Comparison of ENCODE assay signal across 19 cellular contexts in the genomic region with DNA sequence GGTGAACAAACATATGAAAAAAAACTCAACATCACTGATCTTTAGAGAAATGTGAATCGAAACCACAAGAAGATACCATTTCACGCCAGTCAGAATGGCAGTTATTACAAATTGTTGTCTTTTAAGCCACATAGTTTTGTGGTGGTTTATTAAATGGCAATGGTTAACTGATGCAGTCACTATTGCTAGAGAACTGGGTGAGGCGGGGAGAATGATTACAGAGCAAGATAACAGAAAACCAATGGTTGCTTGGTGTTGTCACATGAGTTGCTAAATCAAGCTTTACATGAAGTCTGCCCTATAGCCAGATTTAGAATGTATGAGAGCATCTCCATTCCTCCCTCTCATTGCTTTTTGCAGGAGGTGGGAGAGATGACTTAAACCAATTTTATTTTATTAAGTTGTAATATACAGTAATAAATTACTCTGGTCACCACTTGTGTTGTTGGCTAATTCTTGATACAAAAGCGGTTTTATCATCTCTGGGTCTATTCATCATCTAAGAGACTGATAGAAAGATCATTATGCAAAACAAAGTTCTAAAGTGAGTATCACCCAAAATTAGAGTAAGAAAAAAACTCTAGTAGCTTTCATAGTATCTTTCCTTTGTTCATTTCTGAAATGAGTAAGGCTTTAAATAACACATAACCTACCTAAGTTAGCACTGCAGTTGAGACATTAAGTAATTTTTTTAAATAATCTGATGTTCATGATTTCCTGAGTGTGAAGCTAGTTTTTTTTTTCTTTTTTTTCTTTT.
DNase-seq lines count a peak whose midpoint lies in the region; ATAC-seq, FAIRE-seq and TF ChIP-seq lines count a peak whose summit lies in the region.
"Had no signal": no experiment of that assay in that cellular context is flagged by ENCODE, and none has a peak within 500 bp of the region (broad histone marks: within the 10 kb centered on the region; RNA-seq: fewer than 3 reads in every experiment).

No MANE protein-coding gene starts in this region.

- DNase-seq in RCC 7860 (ENCODE audit: low spot score): peak; percentile 78
- DNase-seq in activated CD4-positive, alpha-beta T cell treated with anti-CD3 and anti-CD28 coated beads for 48 hours: no peak
- DNase-seq in GM19238 (ENCODE audit: insufficient read length, low spot score): no peak
- DNase-seq in activated gamma-delta T cell (lab: John Stamatoyannopoulos, UW): no peak
- no peak for DNase-seq in right atrium auricular region (ENCODE audit: low spot score)
- DNase-seq: activated CD4-positive, CD25-positive, alpha-beta regulatory T cell; adrenal gland; CD4-positive, alpha-beta memory T cell; left ventricle myocardium superior; NCI-H2107; NCI-H526; occipital lobe; PC-9; right cardiac atrium; stimulated activated naive CD8-positive, alpha-beta T cell treated with anti-CD3 and anti-CD28 coated beads, Interleukin-15, amount 100 ng/mL, for 72 hours had no signal

- no peaks in the 10 kb centered on the region for H3K36me3 ChIP-seq in right atrium auricular region
- H3K36me3 ChIP-seq: adrenal gland, esophagus muscularis mucosa had no signal

- TF ChIP-seq CTCF in right atrium auricular region (IDR thresholded peaks at IDR 0.05): no peak

- no peak overlapping the region for H3K4me3 ChIP-seq in right atrium auricular region
- H3K4me3 ChIP-seq: adrenal gland, esophagus muscularis mucosa, PC-9 had no signal

- peak; percentile 87 for FAIRE-seq in RCC 7860 (lab: Jason Lieb, UNC)

- no peaks in the 10 kb centered on the region for H3K9me3 ChIP-seq in right atrium auricular region
- H3K9me3 ChIP-seq: adrenal gland, esophagus muscularis mucosa had no signal

- no peaks in the 10 kb centered on the region for H3K27me3 ChIP-seq in right atrium auricular region
- H3K27me3 ChIP-seq: adrenal gland, esophagus muscularis mucosa had no signal

- H3K27ac ChIP-seq in right atrium auricular region: no peak overlapping the region
- H3K27ac ChIP-seq: adrenal gland, esophagus muscularis mucosa, PC-9 had no signal

- H3K4me1 ChIP-seq in right atrium auricular region: no peaks in the 10 kb centered on the region
- H3K4me1 ChIP-seq: adrenal gland had no signal

- ATAC-seq in GM18867 (IDR thresholded peaks at IDR 0.05; ENCODE audit: unreplicated experiment) (peak; percentile 84), GM21717 (IDR thresholded peaks at IDR 0.05; ENCODE audit: unreplicated experiment) (peak; percentile 59), HG03095 (IDR thresholded peaks at IDR 0.05; ENCODE audit: unreplicated experiment) (peak; percentile 61)
- ATAC-seq: left ventricle myocardium superior; right cardiac atrium; stimulated activated naive CD8-positive, alpha-beta T cell treated with anti-CD3 and anti-CD28 coated beads, Interleukin-15, amount 100 ng/mL, for 72 hours had no signal
